In the genomic region with DNA sequence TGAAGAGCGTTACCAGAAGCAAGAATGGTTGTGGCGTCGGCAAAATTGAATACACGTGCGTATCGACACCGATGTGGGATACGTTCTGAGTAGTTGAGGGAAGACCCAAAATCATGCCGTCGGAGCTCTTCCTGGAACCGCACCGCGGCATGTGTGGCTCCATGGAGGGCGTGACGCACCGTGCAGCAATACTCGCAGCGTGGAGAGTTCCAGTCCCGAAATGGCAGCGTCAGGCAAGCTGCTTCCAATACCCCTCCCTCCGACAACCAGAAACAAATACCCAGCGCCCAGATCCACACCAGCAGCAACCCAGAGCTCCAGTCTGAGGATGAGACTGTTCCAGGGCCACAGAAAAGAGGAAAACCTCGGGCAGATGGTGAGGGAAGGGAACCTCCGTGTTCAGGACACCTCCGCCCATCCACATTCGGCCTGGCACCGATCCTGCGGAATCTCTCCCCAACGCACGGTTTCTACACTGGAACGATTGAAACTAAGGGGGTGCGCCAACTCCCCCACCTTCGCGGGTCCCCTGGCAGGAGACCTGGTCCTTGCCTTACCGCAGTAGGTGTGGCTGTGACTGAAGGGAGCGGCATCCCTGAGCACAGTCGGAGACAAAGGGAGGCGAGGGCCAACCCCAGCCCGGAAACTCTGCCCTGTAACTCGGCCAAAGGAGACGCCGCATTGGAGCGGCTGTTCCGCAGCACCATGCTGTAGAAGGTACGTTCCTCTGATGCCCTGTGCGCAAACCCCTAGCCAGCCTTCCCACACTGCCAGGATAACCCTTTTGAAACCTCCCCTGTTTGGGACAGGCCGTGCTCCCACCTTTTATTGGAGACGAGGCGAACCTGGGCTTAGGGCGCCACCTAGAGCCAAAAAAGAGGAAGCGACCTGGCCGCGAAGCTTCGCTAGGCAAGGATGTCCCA, we compare ENCODE assay signal across 8 cellular contexts. TPM values are rescaled to one million over a fixed set of nuclear protein-coding genes. Genes with fewer than 3 reads are reported as not detected.
DNase-seq lines count a peak whose midpoint lies in the region; ATAC-seq and TF ChIP-seq lines count a peak whose summit lies in the region.

No MANE protein-coding gene starts in this region.

- peak; percentile 86 for ATAC-seq in left lobe of liver
- ATAC-seq in GM19351 (IDR thresholded peaks at IDR 0.05; ENCODE audit: unreplicated experiment) = no peak
- ATAC-seq in HG02870 (IDR thresholded peaks at IDR 0.05; ENCODE audit: unreplicated experiment) = no peak

- H3K27me3 ChIP-seq in HUES48 (ENCODE audit: control insufficient read depth, insufficient read depth, low read length) = peaks cover 38% of the 10 kb centered on the region
- no peaks in the 10 kb centered on the region for H3K27me3 ChIP-seq in colonic mucosa

- H3K9ac ChIP-seq in HUES48 (ENCODE audit: low read depth, low read length) (0 out of 2 replicates have a peak overlapping the region, but pooled peaks have one; percentile 30), colonic mucosa (ENCODE audit: low read depth in 2 of 2, low read length in 2 of 2) (peak overlapping the region; percentile 61 to 66)

- TF ChIP-seq CTCF in WI38 (IDR thresholded peaks at IDR 0.05; ENCODE audit: low read depth, low read length) (peak; percentile 89), colonic mucosa (IDR thresholded peaks at IDR 0.05) (peak; percentile 88)

- H3K9me3 ChIP-seq in HUES48 (ENCODE audit: control insufficient read depth, insufficient read depth, low read length) (no peaks in the 10 kb centered on the region), colonic mucosa (no peaks in the 10 kb centered on the region)

- intact Hi-C loops in colonic mucosa (cut with DNase I) = loop anchor here (5.0 to 10.0 kb wide), 2 partner anchors 180 to 577 kb away; no protein-coding TSS in a partner anchor

- DNase-seq in GM03348 (ENCODE audit: low spot score) (peak; percentile 84), colonic mucosa (peak; percentile 66), left lobe of liver (ENCODE audit: low spot score) (peak; percentile 62)
- DNase-seq in stimulated activated CD4-positive, alpha-beta T cell treated with anti-CD3 and anti-CD28 coated beads, Interleukin-2, amount 100 ng/mL, for 48 hours = peak; percentile 41 to 44

- peak overlapping the region; percentile 61 for H3K4me3 ChIP-seq in HUES48 (ENCODE audit: low read depth, low read length)
- H3K4me3 ChIP-seq in WI38 (ENCODE audit: low read depth, low read length) = peak overlapping the region; percentile 47
- H3K4me3 ChIP-seq in colonic mucosa = peak overlapping the region; percentile 26

- H3K27ac ChIP-seq in HUES48 (ENCODE audit: low read depth, low read length) (no peak overlapping the region), colonic mucosa (no peak overlapping the region)

- H3K4me1 ChIP-seq in HUES48 (ENCODE audit: control insufficient read depth, insufficient read depth, low read length) (peaks cover 2% of the 10 kb centered on the region; the same call in 1 of the 2 replicates), colonic mucosa (no peaks in the 10 kb centered on the region)

- H3K36me3 ChIP-seq in HUES48 (ENCODE audit: control insufficient read depth, insufficient read depth, low read length) = no peaks in the 10 kb centered on the region
- no peaks in the 10 kb centered on the region for H3K36me3 ChIP-seq in colonic mucosa

RNA-seq across cellular contexts. Expression of gene DBX1, which starts 28.3 kb away (rescaled TPM):
- total RNA-seq in colonic mucosa (not detected), left lobe of liver (not detected)
